Comparison of ENCODE assay signal across 14 cellular contexts in the genomic region with DNA sequence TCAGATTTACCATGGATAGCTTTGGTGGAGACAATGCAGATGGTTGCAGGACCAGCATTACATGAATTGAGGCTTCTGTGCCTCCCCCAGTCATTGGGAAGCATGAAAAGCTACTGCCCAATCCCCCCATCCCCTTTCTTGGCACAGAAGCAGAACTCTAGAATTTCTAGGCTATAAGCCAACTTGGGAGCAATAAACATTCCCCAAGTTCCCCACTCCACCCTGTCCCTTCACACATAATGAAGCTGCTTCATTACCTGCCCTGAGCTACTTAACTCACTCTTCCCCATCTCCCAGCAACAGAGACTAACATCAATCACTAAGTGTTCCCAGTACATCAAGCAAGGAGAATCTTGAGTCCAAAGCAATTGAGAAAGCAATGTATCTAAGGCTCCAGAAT.
DNase-seq lines count a peak whose midpoint lies in the region; ATAC-seq, FAIRE-seq and TF ChIP-seq lines count a peak whose summit lies in the region.
"Had no signal": no experiment of that assay in that cellular context is flagged by ENCODE, and none has a peak within 500 bp of the region (broad histone marks: within the 10 kb centered on the region; RNA-seq: fewer than 3 reads in every experiment).

No MANE protein-coding gene starts in this region.

- H3K4me1 ChIP-seq in pancreas, result peaks cover 0 to 10% (median 3%) of the 10 kb centered on the region in 3 donors

- DNase-seq in DMS79 treated with DMSO at 0.1 percent for 48 hours (lab: John Stamatoyannopoulos, UW), result peak; percentile 67
- peak; percentile 29 for DNase-seq in NCI-H1048 (lab: John Stamatoyannopoulos, UW)
- peak; percentile 11 for DNase-seq in NCI-H2196 treated with DMSO at 0.1 percent for 48 hours (lab: John Stamatoyannopoulos, UW; ENCODE audit: unreplicated experiment)
- peak in 2 of 6 donors; percentile 13 to 30 for DNase-seq in pancreas
- DNase-seq in C1 segment of cervical spinal cord (lab: John Stamatoyannopoulos, UW), result no peak
- DNase-seq in stimulated activated CD4-positive, alpha-beta T cell treated with anti-CD3 and anti-CD28 coated beads, Interleukin-1b, Interleukin-23, amount 100 ng/mL, for 48 hours, result no peak
- DNase-seq in activated T-cell treated with anti-CD3 and anti-CD28 coated beads for 4 hours, result no peak
- DNase-seq: CD8-positive, alpha-beta T cell; GOT3; NCI-H187 treated with DMSO at 0.1 percent for 48 hours; NCI-H446; NCI-H82; SW 1271 had no signal

- H3K27ac ChIP-seq in pancreas, result no peak overlapping the region

- TF ChIP-seq CTCF in pancreas (IDR thresholded peaks at IDR 0.05), result no peak

- H3K36me3 ChIP-seq in pancreas, result no peaks in the 10 kb centered on the region

- ATAC-seq in pancreas, result peak; percentile 56 to 84 (median 65)
- ATAC-seq: CD8-positive, alpha-beta T cell had no signal

- H3K27me3 ChIP-seq in pancreas, result no peaks in the 10 kb centered on the region

- no peaks in the 10 kb centered on the region for H3K9me3 ChIP-seq in pancreas

- H3K4me3 ChIP-seq in pancreas, result no peak overlapping the region

- intact Hi-C loops in pancreas (cut with DNase I), result no loop called here

- FAIRE-seq in pancreas (lab: Jason Lieb, UNC), result no peak
- FAIRE-seq: HTR-8/SVneo had no signal

Comparison
In these comparisons a context has a peak if more than half of its experiments do, and no peak if none do; other contexts are left out.
1. DNase-seq: peak in DMS79 treated with DMSO at 0.1 percent for 48 hours (single experiment), NCI-H1048 (single experiment) and NCI-H2196 treated with DMSO at 0.1 percent for 48 hours (single experiment); none in C1 segment of cervical spinal cord (0 of 14), stimulated activated CD4-positive, alpha-beta T cell treated with anti-CD3 and anti-CD28 coated beads, Interleukin-1b, Interleukin-23, amount 100 ng/mL, for 48 hours (single experiment) and activated T-cell treated with anti-CD3 and anti-CD28 coated beads for 4 hours (single experiment).